ENCODE assay signal across 14 cellular contexts in genomic region chr18:79258447-79258846, GRCh38.
A peak's percentile ranks its signal among the peaks of the same experiment; 100 is the strongest.
DNase-seq lines count a peak whose midpoint lies in the region; ATAC-seq and TF ChIP-seq lines count a peak whose summit lies in the region.
"Had no signal": no experiment of that assay in that cellular context is flagged by ENCODE, and none has a peak within 500 bp of the region (broad histone marks: within the 10 kb centered on the region; RNA-seq: fewer than 3 reads in every experiment).

No MANE protein-coding gene starts in this region.

- no peak for TF ChIP-seq CTCF in right atrium auricular region (IDR thresholded peaks at IDR 0.05)

- peak overlapping the region; percentile 39 to 51 for H3K27ac ChIP-seq in right atrium auricular region
- H3K27ac ChIP-seq: sigmoid colon, transverse colon, VCaP had no signal

- H3K36me3 ChIP-seq in right atrium auricular region = peaks cover 4% of the 10 kb centered on the region
- H3K36me3 ChIP-seq: transverse colon had no signal

- H3K36me3 Mint-ChIP-seq in activated CD4-positive, alpha-beta memory T cell treated with anti-CD3 and anti-CD28 coated beads, Interleukin-2, amount 10 ng/mL, durations not matched to agents 7 days and 5 days (ENCODE audit: low read depth) = peaks cover 3% of the 10 kb centered on the region

- CTCF ChIA-PET in activated CD4-positive, alpha-beta memory T cell treated with anti-CD3 and anti-CD28 coated beads, Interleukin-2, amount 10 ng/mL, durations not matched to agents 7 days and 5 days (lab: Charles Lee) = no interaction called here

- no peak overlapping the region for H3K27ac Mint-ChIP-seq in activated CD4-positive, alpha-beta memory T cell treated with anti-CD3 and anti-CD28 coated beads, Interleukin-2, amount 10 ng/mL, durations not matched to agents 7 days and 5 days
- H3K27ac Mint-ChIP-seq: immature natural killer cell had no signal

- no peaks in the 10 kb centered on the region for H3K9me3 ChIP-seq in right atrium auricular region
- H3K9me3 ChIP-seq: sigmoid colon, transverse colon had no signal

- DNase-seq in right atrium auricular region (ENCODE audit: low spot score) (no peak), Right ventricle myocardium inferior (ENCODE audit: missing footprints) (no peak), cerebellum (ENCODE audit: low spot score) (no peak), NCI-H1694 treated with DMSO at 0.1 percent for 48 hours (lab: John Stamatoyannopoulos, UW) (no peak)
- DNase-seq in stimulated activated CD4-positive, alpha-beta T cell treated with anti-CD3 and anti-CD28 coated beads, Interleukin-15, amount 100 ng/mL, for 24 hours = no peak
- DNase-seq in activated CD4-positive, alpha-beta memory T cell treated with anti-CD3 and anti-CD28 coated beads, Interleukin-2, amount 10 ng/mL, durations not matched to agents 7 days and 5 days = no peak
- DNase-seq: activated CD8-positive, alpha-beta memory T cell treated with anti-CD3 and anti-CD28 coated beads, Interleukin-2, amount 50 U/mL, for 48 hours; immature natural killer cell; NCI-H1092; sigmoid colon; transverse colon had no signal

- no peak for ATAC-seq in Right ventricle myocardium inferior
- ATAC-seq in GM21737 (IDR thresholded peaks at IDR 0.05; ENCODE audit: unreplicated experiment) = peak; percentile 82
- ATAC-seq in HG03565 (IDR thresholded peaks at IDR 0.05; ENCODE audit: unreplicated experiment) = peak; percentile 66

- H3K9me3 Mint-ChIP-seq in activated CD4-positive, alpha-beta memory T cell treated with anti-CD3 and anti-CD28 coated beads, Interleukin-2, amount 10 ng/mL, durations not matched to agents 7 days and 5 days = no peaks in the 10 kb centered on the region
- H3K9me3 Mint-ChIP-seq: immature natural killer cell had no signal

- peaks cover 0 to 5% of the 10 kb centered on the region in 2 donors for H3K4me1 ChIP-seq in right atrium auricular region
- H3K4me1 ChIP-seq: transverse colon had no signal

- no peaks in the 10 kb centered on the region for H3K27me3 ChIP-seq in right atrium auricular region
- H3K27me3 ChIP-seq: sigmoid colon, transverse colon had no signal

- POLR2A ChIA-PET in activated CD4-positive, alpha-beta memory T cell treated with anti-CD3 and anti-CD28 coated beads, Interleukin-2, amount 10 ng/mL, durations not matched to agents 7 days and 5 days (lab: Charles Lee) = no interaction called here

- no peaks in the 10 kb centered on the region for H3K27me3 Mint-ChIP-seq in activated CD4-positive, alpha-beta memory T cell treated with anti-CD3 and anti-CD28 coated beads, Interleukin-2, amount 10 ng/mL, durations not matched to agents 7 days and 5 days

- H3K4me3 ChIP-seq in right atrium auricular region = no peak overlapping the region
- H3K4me3 ChIP-seq: sigmoid colon, transverse colon had no signal

- no peak overlapping the region for H3K4me3 Mint-ChIP-seq in activated CD4-positive, alpha-beta memory T cell treated with anti-CD3 and anti-CD28 coated beads, Interleukin-2, amount 10 ng/mL, durations not matched to agents 7 days and 5 days
- H3K4me3 Mint-ChIP-seq: immature natural killer cell had no signal

- no peaks in the 10 kb centered on the region for H3K4me1 Mint-ChIP-seq in activated CD4-positive, alpha-beta memory T cell treated with anti-CD3 and anti-CD28 coated beads, Interleukin-2, amount 10 ng/mL, durations not matched to agents 7 days and 5 days
- H3K4me1 Mint-ChIP-seq: immature natural killer cell had no signal

- intact Hi-C loops in Right ventricle myocardium inferior (cut with DNase I) = no loop called here
